13 cellular contexts compared by ENCODE assay signal in genomic region chr11:38392176-38392575, GRCh38.
"Had no signal": no experiment of that assay in that cellular context is flagged by ENCODE, and none has a peak within 500 bp of the region (broad histone marks: within the 10 kb centered on the region; RNA-seq: fewer than 3 reads in every experiment).

No MANE protein-coding gene starts in this region.

- H3K27ac ChIP-seq: esophagus squamous epithelium, psoas muscle, right lobe of liver, transverse colon had no signal

- DNase-seq: activated CD4-positive, CD25-positive, alpha-beta regulatory T cell; activated naive CD4-positive, alpha-beta T cell treated with anti-CD3 and anti-CD28 coated beads, Interleukin-2, amount 50 U/mL, for 16 hours; activated T-cell treated with anti-CD3 and anti-CD28 coated beads, Interleukin-2, amount 50 U/mL, for 1 hour; esophagus squamous epithelium; foreskin melanocyte; head of caudate nucleus; psoas muscle; right lobe of liver; substantia nigra; T-helper 2 cell; transverse colon had no signal

- H3K27me3 Mint-ChIP-seq: stimulated activated memory B cell treated with anti-CD40 and anti-IgM and Interleukin-4, amounts not matched to agents 10 μg/mL and 1 μg/mL and 100 μg/mL, for 72 hours had no signal

- H3K36me3 ChIP-seq: esophagus squamous epithelium, right lobe of liver, transverse colon had no signal

- ATAC-seq: natural killer cell treated with Interleukin-12 subunit alpha and Interleukin-12 subunit beta and Interleukin-15 and Interleukin-18, amount 100 ng/mL, for 72 hours; psoas muscle; right lobe of liver; stimulated activated memory B cell treated with anti-CD40 and anti-IgM and Interleukin-4, amounts not matched to agents 10 μg/mL and 1 μg/mL and 100 μg/mL, for 72 hours had no signal

- H3K4me3 ChIP-seq: esophagus squamous epithelium, psoas muscle, right lobe of liver, transverse colon had no signal

- H3K36me3 Mint-ChIP-seq: natural killer cell treated with Interleukin-12 subunit alpha and Interleukin-12 subunit beta and Interleukin-15 and Interleukin-18, amount 100 ng/mL, for 72 hours; stimulated activated memory B cell treated with anti-CD40 and anti-IgM and Interleukin-4, amounts not matched to agents 10 μg/mL and 1 μg/mL and 100 μg/mL, for 72 hours had no signal

- H3K4me1 ChIP-seq: esophagus squamous epithelium, psoas muscle, right lobe of liver, transverse colon had no signal

- H3K27ac Mint-ChIP-seq: natural killer cell treated with Interleukin-12 subunit alpha and Interleukin-12 subunit beta and Interleukin-15 and Interleukin-18, amount 100 ng/mL, for 72 hours; stimulated activated memory B cell treated with anti-CD40 and anti-IgM and Interleukin-4, amounts not matched to agents 10 μg/mL and 1 μg/mL and 100 μg/mL, for 72 hours had no signal

- H3K27me3 ChIP-seq: esophagus squamous epithelium, right lobe of liver, transverse colon had no signal

- H3K4me3 Mint-ChIP-seq: natural killer cell treated with Interleukin-12 subunit alpha and Interleukin-12 subunit beta and Interleukin-15 and Interleukin-18, amount 100 ng/mL, for 72 hours; stimulated activated memory B cell treated with anti-CD40 and anti-IgM and Interleukin-4, amounts not matched to agents 10 μg/mL and 1 μg/mL and 100 μg/mL, for 72 hours had no signal

- H3K4me1 Mint-ChIP-seq: stimulated activated memory B cell treated with anti-CD40 and anti-IgM and Interleukin-4, amounts not matched to agents 10 μg/mL and 1 μg/mL and 100 μg/mL, for 72 hours had no signal

- H3K9me3 ChIP-seq: psoas muscle, right lobe of liver, transverse colon had no signal

- H3K9me3 Mint-ChIP-seq: natural killer cell treated with Interleukin-12 subunit alpha and Interleukin-12 subunit beta and Interleukin-15 and Interleukin-18, amount 100 ng/mL, for 72 hours; stimulated activated memory B cell treated with anti-CD40 and anti-IgM and Interleukin-4, amounts not matched to agents 10 μg/mL and 1 μg/mL and 100 μg/mL, for 72 hours had no signal
